In genomic region chr7:28360739-28361138, GRCh38 we compare ENCODE assay signal across 16 cellular contexts. TPM values are rescaled to one million over a fixed set of nuclear protein-coding genes. Genes with fewer than 3 reads are reported as not detected.
DNase-seq lines count a peak whose midpoint lies in the region; ATAC-seq and TF ChIP-seq lines count a peak whose summit lies in the region.
"Had no signal": no experiment of that assay in that cellular context is flagged by ENCODE, and none has a peak within 500 bp of the region (broad histone marks: within the 10 kb centered on the region; RNA-seq: fewer than 3 reads in every experiment).

No MANE protein-coding gene starts in this region.

- H2BK15ac ChIP-seq in mesendoderm (replicated peaks; ENCODE audit: low read depth) = no peak overlapping the region

- no peak overlapping the region for H3K18ac ChIP-seq in mesendoderm (ENCODE audit: low read length)

- no peak overlapping the region for H3K23ac ChIP-seq in mesendoderm (ENCODE audit: low read length)

- ATAC-seq in HG03378 (IDR thresholded peaks at IDR 0.05; ENCODE audit: unreplicated experiment) = no peak
- ATAC-seq: activated T-cell treated with anti-CD3 and anti-CD28 coated beads, Interleukin-2, amount 50 U/mL, for 4 hours; esophagus mucosa; natural killer cell treated with Interleukin-12 subunit alpha and Interleukin-12 subunit beta and Interleukin-15 and Interleukin-18, amount 100 ng/mL, for 72 hours; stimulated activated naive B cell treated with anti-CD40 and anti-IgM and Interleukin-4, amounts not matched to agents 10 μg/mL and 1 μg/mL and 100 μg/mL, for 72 hours had no signal

- H3K36me3 ChIP-seq in HEK293 (ENCODE audit: control insufficient read depth in 2 of 2, insufficient read depth in 1 of 2, low read length in 2 of 2) (no peaks in the 10 kb centered on the region), mesendoderm (ENCODE audit: control insufficient read depth, insufficient read depth, low read length) (no peaks in the 10 kb centered on the region)
- H3K36me3 ChIP-seq: tibial nerve had no signal

- no peaks in the 10 kb centered on the region for H3K9me3 ChIP-seq in HEK293 (ENCODE audit: control insufficient read depth, insufficient read depth, low read depth, low read length)

- H2BK5ac ChIP-seq in mesendoderm (ENCODE audit: low read length) = no peak overlapping the region

- H3K4me3 ChIP-seq in HEK293 (ENCODE audit: low read depth, low read length) (no peak overlapping the region), mesendoderm (ENCODE audit: low read length) (no peak overlapping the region)
- H3K4me3 ChIP-seq: tibial nerve had no signal

- H3K4me2 ChIP-seq in mesendoderm (ENCODE audit: low read length) = no peak overlapping the region

- H3K27ac ChIP-seq in HEK293 (ENCODE audit: extremely low read depth, low read depth, low read length) (no peak overlapping the region), mesendoderm (ENCODE audit: low read depth, low read length) (no peak overlapping the region)
- H3K27ac ChIP-seq: tibial nerve had no signal

- H3K27me3 ChIP-seq in mesendoderm (ENCODE audit: insufficient read depth, low read length, poor library complexity) = no peaks in the 10 kb centered on the region
- H3K27me3 ChIP-seq: tibial nerve had no signal

- no peak overlapping the region for H3K56ac ChIP-seq in mesendoderm (ENCODE audit: low read length)

- WGBS in mesendoderm (ENCODE audit: extremely low coverage, insufficient coverage, low lambda C conversion rate) = no CpG with 5 or more reads among the region's 1 CpG

- H2BK120ac ChIP-seq in mesendoderm (ENCODE audit: low read depth, low read length) = no peak overlapping the region

- CTCF ChIA-PET in HEK293 (lab: Yijun Ruan, JAX) = interaction anchor here (0.6 to 2.9 kb wide), 8 partner anchors 10 to 893 kb away, joined by 3 to 19 read pairs (median 4); no protein-coding TSS in a partner anchor

- no peak overlapping the region for H4K8ac ChIP-seq in mesendoderm (ENCODE audit: low read depth, low read length)

- H3K9ac ChIP-seq in mesendoderm (ENCODE audit: low read length) = no peak overlapping the region

- no peak overlapping the region for H3K4ac ChIP-seq in mesendoderm (ENCODE audit: low read depth, low read length)

- no peaks in the 10 kb centered on the region for H3K79me2 ChIP-seq in mesendoderm (ENCODE audit: control insufficient read depth, insufficient read depth, low read length)

- H2AK5ac ChIP-seq in mesendoderm (ENCODE audit: low read length) = no peak overlapping the region

- no peak overlapping the region for H4K5ac ChIP-seq in mesendoderm (ENCODE audit: low read length)

- H3K79me1 ChIP-seq in mesendoderm (ENCODE audit: low read length) = no peaks in the 10 kb centered on the region

- peaks cover 6% of the 10 kb centered on the region for H3K4me1 ChIP-seq in HEK293 (ENCODE audit: control insufficient read depth, insufficient read depth, low read length)
- no peaks in the 10 kb centered on the region for H3K4me1 ChIP-seq in mesendoderm (ENCODE audit: control insufficient read depth, low read depth, low read length)
- H3K4me1 ChIP-seq: tibial nerve had no signal

- TF ChIP-seq CTCF in HEK293 (tag by site-specific recombination; IDR thresholded peaks at IDR 0.05) = peak; percentile 27; the same call in 1 of the 2 replicates

- peak; percentile 30 for DNase-seq in DMS53 (lab: John Stamatoyannopoulos, UW)
- DNase-seq in DMS53 treated with DMSO at 0.1 percent for 48 hours (lab: John Stamatoyannopoulos, UW; ENCODE audit: unreplicated experiment) = no peak
- peak; percentile 24 for DNase-seq in RPMI7951 (ENCODE audit: low read depth)
- peak; percentile 38 for DNase-seq in mesendoderm
- DNase-seq in effector CD8-positive, alpha-beta T cell (lab: John Stamatoyannopoulos, UW) = no peak
- no peak for DNase-seq in iPS-NIHi7 (ENCODE audit: extremely low spot score)
- DNase-seq: activated CD4-positive, alpha-beta T cell treated with anti-CD3 and anti-CD28 coated beads, Interleukin-2, amount 50 U/mL, for 48 hours; activated T-cell treated with anti-CD3 and anti-CD28 coated beads, Interleukin-2, amount 50 U/mL, for 4 hours; immature natural killer cell; NCI-H2081 treated with DMSO at 0.1 percent for 48 hours; stimulated activated naive B cell treated with anti-CD40 and anti-IgM and Interleukin-4, amounts not matched to agents 10 μg/mL and 1 μg/mL and 100 μg/mL, for 72 hours had no signal

- POLR2A ChIA-PET in HEK293 (lab: Yijun Ruan, JAX) = no interaction called here

TF ChIP-seq in HEK293, 187 proteins besides CTCF, POLR2A, EP300 and RAD21:
- TF ChIP-seq SP7 (tag by site-specific recombination; IDR thresholded peaks at IDR 0.05) = no peak
- TF ChIP-seq ZNF335 (tag by site-specific recombination; conservative IDR thresholded peaks at IDR 0.05) = no peak
- no peak for TF ChIP-seq ZNF148 (tag by site-specific recombination; IDR thresholded peaks at IDR 0.05; ENCODE audit: borderline replicate concordance)
- TF ChIP-seq ZNF629 (tag by site-specific recombination; IDR thresholded peaks at IDR 0.05) = no peak

RNA-seq across cellular contexts. Expression of gene CREB5, which starts 51.6 kb away (rescaled TPM):
- 2.9 and 3.8 TPM in 2 replicates for total RNA-seq in RPMI7951 (2014; rRNA removed; shearing (Covaris generic))
- 8.3 TPM for polyA plus RNA-seq in mesendoderm (2013, experiment 1 of 2)
- 8.6 TPM for polyA plus RNA-seq in mesendoderm (2013, experiment 2 of 2)

Comparison
In these comparisons a context has a peak if more than half of its experiments do, and no peak if none do; other contexts are left out.
1. DNase-seq: peak in DMS53 (single experiment), RPMI7951 (single experiment) and mesendoderm (single experiment); none in DMS53 treated with DMSO at 0.1 percent for 48 hours (single experiment), effector CD8-positive, alpha-beta T cell (single experiment) and iPS-NIHi7 (single experiment).